24 cellular contexts compared by ENCODE assay signal in the genomic region with DNA sequence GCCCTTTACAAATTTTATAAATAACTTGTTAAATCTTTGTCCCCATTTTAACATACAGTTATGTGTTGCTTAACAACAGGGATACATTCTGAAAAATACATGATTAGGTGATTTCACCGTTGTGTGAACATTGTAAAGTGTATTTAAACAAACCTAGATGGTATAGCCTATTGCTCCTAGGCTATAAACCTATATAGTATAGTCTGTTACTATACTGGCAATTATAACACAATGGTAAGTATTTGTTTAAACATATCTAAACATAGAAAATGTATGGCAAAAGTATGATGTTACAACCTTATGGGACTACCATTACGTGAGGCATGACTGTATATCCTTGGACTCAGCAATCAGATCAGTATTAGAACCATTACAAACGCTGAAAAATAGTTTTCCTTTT.
"Had no signal": no experiment of that assay in that cellular context is flagged by ENCODE, and none has a peak within 500 bp of the region (broad histone marks: within the 10 kb centered on the region; RNA-seq: fewer than 3 reads in every experiment).

No MANE protein-coding gene starts in this region.

- DNase-seq: hippocampal formation; immature natural killer cell; kidney; left ventricle myocardium inferior; mesendoderm; naive thymus-derived CD4-positive, alpha-beta T cell; ovary; right lobe of liver; stimulated activated CD4-positive, alpha-beta T cell treated with anti-CD3 and anti-CD28 coated beads, Interleukin-1b, Interleukin-23, amount 100 ng/mL, for 48 hours; stimulated activated CD4-positive, alpha-beta T cell treated with anti-CD3 and anti-CD28 coated beads, Interleukin-2, amount 100 ng/mL, for 48 hours; stimulated activated CD4-positive, alpha-beta T cell treated with anti-CD3 and anti-CD28 coated beads, Interleukin-4, amount 100 ng/mL, for 4 hours; stimulated activated CD8-positive, alpha-beta memory T cell treated with anti-CD3 and anti-CD28 coated beads, Interleukin-4, amount 100 ng/mL, for 48 hours; stimulated activated naive CD4-positive, alpha-beta T cell treated with Interleukin-2 at 50 U/mL for 16 hours; stimulated activated naive CD8-positive, alpha-beta T cell treated with anti-CD3 and anti-CD28 coated beads, Interleukin-15, amount 100 ng/mL, for 72 hours; substantia nigra had no signal

- H3K27me3 Mint-ChIP-seq: naive thymus-derived CD4-positive, alpha-beta T cell; natural killer cell treated with Interleukin-12 subunit alpha and Interleukin-12 subunit beta and Interleukin-15 and Interleukin-18, amount 100 ng/mL, for 72 hours; progenitor cell of endocrine pancreas; stimulated activated memory B cell treated with anti-CD40 and anti-IgM and Interleukin-4, amounts not matched to agents 10 μg/mL and 1 μg/mL and 100 μg/mL, for 72 hours; stimulated activated naive CD8-positive, alpha-beta T cell treated with anti-CD3 and anti-CD28 coated beads, Interleukin-15, amount 100 ng/mL, for 72 hours; type B pancreatic cell had no signal

- H3K27ac Mint-ChIP-seq: progenitor cell of endocrine pancreas; stimulated activated memory B cell treated with anti-CD40 and anti-IgM and Interleukin-4, amounts not matched to agents 10 μg/mL and 1 μg/mL and 100 μg/mL, for 72 hours; stimulated activated naive CD8-positive, alpha-beta T cell treated with anti-CD3 and anti-CD28 coated beads, Interleukin-15, amount 100 ng/mL, for 72 hours; type B pancreatic cell had no signal

- ATAC-seq: naive thymus-derived CD4-positive, alpha-beta T cell; natural killer cell treated with Interleukin-12 subunit alpha and Interleukin-12 subunit beta and Interleukin-15 and Interleukin-18, amount 100 ng/mL, for 72 hours; right lobe of liver; stimulated activated memory B cell treated with anti-CD40 and anti-IgM and Interleukin-4, amounts not matched to agents 10 μg/mL and 1 μg/mL and 100 μg/mL, for 72 hours; stimulated activated naive CD8-positive, alpha-beta T cell treated with anti-CD3 and anti-CD28 coated beads, Interleukin-15, amount 100 ng/mL, for 72 hours had no signal

- H3K27me3 ChIP-seq: ovary, right atrium auricular region, right lobe of liver, tibial nerve, vagina had no signal

- FAIRE-seq: islet of Langerhans, kidney had no signal

- H3K4me3 Mint-ChIP-seq: immature natural killer cell; mesothelial cell of epicardium; natural killer cell treated with Interleukin-12 subunit alpha and Interleukin-12 subunit beta and Interleukin-15 and Interleukin-18, amount 100 ng/mL, for 72 hours; stimulated activated memory B cell treated with anti-CD40 and anti-IgM and Interleukin-4, amounts not matched to agents 10 μg/mL and 1 μg/mL and 100 μg/mL, for 72 hours; stimulated activated naive CD8-positive, alpha-beta T cell treated with anti-CD3 and anti-CD28 coated beads, Interleukin-15, amount 100 ng/mL, for 72 hours; type B pancreatic cell had no signal

- H3K27ac ChIP-seq: left ventricle myocardium inferior, ovary, right atrium auricular region, right lobe of liver, tibial nerve, vagina had no signal

- H3K9me3 Mint-ChIP-seq: immature natural killer cell; mesothelial cell of epicardium; naive thymus-derived CD4-positive, alpha-beta T cell; natural killer cell treated with Interleukin-12 subunit alpha and Interleukin-12 subunit beta and Interleukin-15 and Interleukin-18, amount 100 ng/mL, for 72 hours; stimulated activated naive CD8-positive, alpha-beta T cell treated with anti-CD3 and anti-CD28 coated beads, Interleukin-15, amount 100 ng/mL, for 72 hours; type B pancreatic cell had no signal

- H3K9me3 ChIP-seq: left ventricle myocardium inferior, ovary, right atrium auricular region, right lobe of liver, tibial nerve, vagina had no signal
